1 cellular context compared by ENCODE assay signal in genomic region chr14:72598328-72598727, GRCh38.
TF ChIP-seq lines count a peak whose summit lies in the region.

No MANE protein-coding gene starts in this region.

TF ChIP-seq in K562, 482 proteins besides CTCF, POLR2A, EP300 and RAD21 (continued from another document):
- TF ChIP-seq ARID4B (CRISPR knock-in tag; IDR thresholded peaks at IDR 0.05) (no peak), EZH2 (IDR thresholded peaks at IDR 0.05; ENCODE audit: borderline replicate concordance, low read depth, low read length) (no peak), KLF6 (CRISPR knock-in tag; IDR thresholded peaks at IDR 0.05; ENCODE audit: borderline replicate concordance) (no peak), ETV5 (CRISPR knock-in tag; IDR thresholded peaks at IDR 0.05; ENCODE audit: low read depth) (no peak), ILK (tag; IDR thresholded peaks at IDR 0.05; ENCODE audit: borderline replicate concordance, low read depth) (no peak), NUFIP1 (IDR thresholded peaks at IDR 0.05; ENCODE audit: partially characterized antibody) (no peak)
